Comparison of ENCODE assay signal across 22 cellular contexts in the genomic region with DNA sequence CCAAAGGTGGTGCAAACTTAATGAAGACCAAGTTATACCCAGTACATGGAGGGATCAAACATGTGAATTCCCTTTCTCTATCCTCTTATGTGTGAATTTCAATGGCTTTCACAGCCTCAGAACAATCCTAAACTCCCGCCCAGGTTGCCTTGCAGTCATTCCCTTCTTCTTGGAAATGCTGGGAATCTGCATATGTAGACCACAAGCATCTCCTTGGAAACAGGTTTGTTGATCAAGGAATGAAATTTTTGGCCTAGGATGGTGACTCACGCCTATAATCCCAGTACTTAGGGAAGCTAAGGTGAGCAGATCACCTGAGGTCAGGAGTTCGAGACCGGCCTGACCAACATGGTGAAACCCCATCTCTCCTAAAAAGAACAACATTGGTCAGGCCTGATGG.
"Had no signal": no experiment of that assay in that cellular context is flagged by ENCODE, and none has a peak within 500 bp of the region (broad histone marks: within the 10 kb centered on the region; RNA-seq: fewer than 3 reads in every experiment).

No MANE protein-coding gene starts in this region.

- H3K27ac Mint-ChIP-seq: activated CD8-positive, alpha-beta T cell treated with anti-CD3 and anti-CD28 coated beads for 36 hours; activated naive CD4-positive, alpha-beta T cell treated with anti-CD3 and anti-CD28 coated beads, Interleukin-2, amount 50 U/mL, for 24 hours; T-helper 1 cell treated with Interleukin-12 subunit alpha and Interleukin-12 subunit beta and Interleukin-4 antibody, amounts not matched to agents 30 μg/mL and 1 μg/mL, for 36 hours had no signal

- H3K36me3 Mint-ChIP-seq: activated naive CD4-positive, alpha-beta T cell treated with anti-CD3 and anti-CD28 coated beads, Interleukin-2, amount 50 U/mL, for 24 hours had no signal

- H3K4me3 Mint-ChIP-seq: activated CD8-positive, alpha-beta T cell treated with anti-CD3 and anti-CD28 coated beads for 36 hours; activated naive CD4-positive, alpha-beta T cell treated with anti-CD3 and anti-CD28 coated beads, Interleukin-2, amount 50 U/mL, for 24 hours; T-helper 1 cell treated with Interleukin-12 subunit alpha and Interleukin-12 subunit beta and Interleukin-4 antibody, amounts not matched to agents 30 μg/mL and 1 μg/mL, for 36 hours had no signal

- H3K4me2 ChIP-seq: KMS-11, PC-9 had no signal

- H3K4me1 ChIP-seq: body of pancreas had no signal

- H3K4me1 Mint-ChIP-seq: activated naive CD4-positive, alpha-beta T cell treated with anti-CD3 and anti-CD28 coated beads, Interleukin-2, amount 50 U/mL, for 24 hours had no signal

- DNase-seq: activated CD4-positive, alpha-beta T cell treated with anti-CD3 and anti-CD28 coated beads for 4 hours; activated CD8-positive, alpha-beta memory T cell treated with anti-CD3 and anti-CD28 coated beads, Interleukin-2, amount 50 U/mL, for 4 hours; activated CD8-positive, alpha-beta T cell treated with anti-CD3 and anti-CD28 coated beads for 36 hours; activated effector memory CD4-positive, alpha-beta T cell treated with Interleukin-2 at 50 U/mL for 16 hours; activated naive CD4-positive, alpha-beta T cell; activated T-cell treated with anti-CD3 and anti-CD28 coated beads, Interleukin-2, amount 50 U/mL, for 1 hour; aorta; body of pancreas; MM.1S; NCI-H1105; NCI-H1436; NCI-H1694 treated with DMSO at 0.1 percent for 48 hours; NCI-H2029 treated with DMSO at 0.1 percent for 48 hours; NCI-H446; NCI-H524; PC-9; SHP77 treated with DMSO at 0.1 percent for 48 hours had no signal

- H3K27me3 ChIP-seq: body of pancreas, cardiac muscle cell had no signal

- H3K4me3 ChIP-seq: body of pancreas, cardiac muscle cell, PC-9 had no signal

- ATAC-seq: activated CD4-positive, CD25-positive, alpha-beta regulatory T cell treated with anti-CD3 and anti-CD28 coated beads, Interleukin-2, amount 50 U/mL, for 24 hours; activated CD8-positive, alpha-beta T cell treated with anti-CD3 and anti-CD28 coated beads for 36 hours; body of pancreas had no signal

- H3K27ac ChIP-seq: body of pancreas, cardiac muscle cell, KMS-11, PC-9 had no signal

- H3K27me3 Mint-ChIP-seq: activated CD8-positive, alpha-beta T cell treated with anti-CD3 and anti-CD28 coated beads for 36 hours had no signal

- H3K9me3 ChIP-seq: body of pancreas had no signal

- H3K36me3 ChIP-seq: cardiac muscle cell had no signal

- H3K9ac ChIP-seq: KMS-11 had no signal

- H3K9me3 Mint-ChIP-seq: activated CD8-positive, alpha-beta T cell treated with anti-CD3 and anti-CD28 coated beads for 36 hours; activated naive CD4-positive, alpha-beta T cell treated with anti-CD3 and anti-CD28 coated beads, Interleukin-2, amount 50 U/mL, for 24 hours; T-helper 1 cell treated with Interleukin-12 subunit alpha and Interleukin-12 subunit beta and Interleukin-4 antibody, amounts not matched to agents 30 μg/mL and 1 μg/mL, for 36 hours had no signal
